In the genomic region with DNA sequence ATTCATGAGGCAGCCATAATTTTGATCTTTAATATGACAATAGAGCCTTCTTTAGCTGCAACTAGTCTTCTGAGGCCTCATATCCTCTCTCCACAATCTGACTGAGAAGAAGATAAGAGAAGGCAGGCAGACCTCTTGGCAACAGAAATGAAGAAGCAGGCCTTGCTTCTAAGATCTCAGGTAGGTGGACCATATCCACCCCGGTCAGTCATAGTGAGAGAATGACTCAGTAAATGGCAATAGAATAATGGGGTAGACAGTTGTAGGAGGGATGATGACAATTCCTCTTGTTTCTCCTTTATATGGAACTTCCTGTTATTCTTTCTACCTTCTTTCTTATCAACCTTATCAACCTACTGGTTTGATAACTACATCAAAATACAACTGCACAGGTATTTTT, we compare ENCODE assay signal across 30 cellular contexts.
DNase-seq lines count a peak whose midpoint lies in the region; ATAC-seq and TF ChIP-seq lines count a peak whose summit lies in the region.
"Had no signal": no experiment of that assay in that cellular context is flagged by ENCODE, and none has a peak within 500 bp of the region (broad histone marks: within the 10 kb centered on the region; RNA-seq: fewer than 3 reads in every experiment).

No MANE protein-coding gene starts in this region.

- TF ChIP-seq CTCF in GM10266 (IDR thresholded peaks at IDR 0.05; ENCODE audit: control insufficient read depth, insufficient read depth, low read depth, missing control alignments) = no peak

- H3K27ac Mint-ChIP-seq in stimulated activated naive CD8-positive, alpha-beta T cell treated with anti-CD3 and anti-CD28 coated beads, Interleukin-15, amount 100 ng/mL, for 72 hours = no peak overlapping the region
- H3K27ac Mint-ChIP-seq: CD4-positive, alpha-beta memory T cell; IgD-negative memory B cell; nephron progenitor cell; stimulated activated naive CD8-positive, alpha-beta T cell treated with anti-CD3 and anti-CD28 coated beads, Interleukin-15, Interleukin-2, amounts not matched to agents 100 ng/mL and 50 ng/mL, for 24 hours; T-helper 1 cell treated with Interleukin-12 subunit alpha and Interleukin-12 subunit beta and Interleukin-4 antibody, amounts not matched to agents 30 μg/mL and 1 μg/mL, for 36 hours had no signal

- peaks cover 4 to 6% of the 10 kb centered on the region in 2 donors for H3K9me3 Mint-ChIP-seq in stimulated activated naive CD8-positive, alpha-beta T cell treated with anti-CD3 and anti-CD28 coated beads, Interleukin-15, amount 100 ng/mL, for 72 hours
- H3K9me3 Mint-ChIP-seq: stimulated activated naive CD8-positive, alpha-beta T cell treated with anti-CD3 and anti-CD28 coated beads, Interleukin-15, Interleukin-2, amounts not matched to agents 100 ng/mL and 50 ng/mL, for 24 hours had no signal

- H3K4me3 Mint-ChIP-seq in stimulated activated naive CD8-positive, alpha-beta T cell treated with anti-CD3 and anti-CD28 coated beads, Interleukin-15, amount 100 ng/mL, for 72 hours = no peak overlapping the region
- H3K4me3 Mint-ChIP-seq: activated T-cell treated with anti-CD3 and anti-CD28 coated beads, Interleukin-2, amount 50 U/mL, for 4 hours; CD4-positive, alpha-beta memory T cell; IgD-negative memory B cell; nephron progenitor cell; stimulated activated naive CD8-positive, alpha-beta T cell treated with anti-CD3 and anti-CD28 coated beads, Interleukin-15, Interleukin-2, amounts not matched to agents 100 ng/mL and 50 ng/mL, for 24 hours; T-helper 1 cell treated with Interleukin-12 subunit alpha and Interleukin-12 subunit beta and Interleukin-4 antibody, amounts not matched to agents 30 μg/mL and 1 μg/mL, for 36 hours had no signal

- ATAC-seq in GM19023 (IDR thresholded peaks at IDR 0.05; ENCODE audit: unreplicated experiment) (peak; percentile 66), HG02852 (IDR thresholded peaks at IDR 0.05; ENCODE audit: unreplicated experiment) (peak; percentile 90), HG03520 (IDR thresholded peaks at IDR 0.05; ENCODE audit: unreplicated experiment) (peak; percentile 76)
- ATAC-seq in stimulated activated naive CD8-positive, alpha-beta T cell treated with anti-CD3 and anti-CD28 coated beads, Interleukin-15, amount 100 ng/mL, for 72 hours = no peak
- ATAC-seq: activated T-cell treated with anti-CD3 and anti-CD28 coated beads, Interleukin-2, amount 50 U/mL, for 4 hours had no signal

- peaks cover 5% of the 10 kb centered on the region for H3K4me1 Mint-ChIP-seq in stimulated activated naive CD8-positive, alpha-beta T cell treated with anti-CD3 and anti-CD28 coated beads, Interleukin-15, amount 100 ng/mL, for 72 hours
- H3K4me1 Mint-ChIP-seq: CD4-positive, alpha-beta memory T cell; IgD-negative memory B cell; nephron progenitor cell had no signal

- DNase-seq in GM10266 (ENCODE audit: extremely low spot score) (peak; percentile 19), SIG-M5 treated with dmso at 0.1 percent for 504 hours (lab: John Stamatoyannopoulos, UW; ENCODE audit: unreplicated experiment) (no peak), NCI-H1694 treated with DMSO at 0.1 percent for 48 hours (lab: John Stamatoyannopoulos, UW) (no peak)
- DNase-seq in stimulated activated naive CD8-positive, alpha-beta T cell treated with anti-CD3 and anti-CD28 coated beads, Interleukin-15, amount 100 ng/mL, for 72 hours = no peak
- no peak for DNase-seq in effector CD8-positive, alpha-beta T cell (lab: John Stamatoyannopoulos, UW)
- DNase-seq: activated CD4-positive, alpha-beta T cell treated with anti-CD3 and anti-CD28 coated beads for 48 hours; activated naive CD4-positive, alpha-beta T cell; activated T-cell treated with anti-CD3 and anti-CD28 coated beads, Interleukin-2, amount 50 U/mL, for 4 hours; AML-193; CD4-positive, alpha-beta memory T cell; DMS 273 treated with DMSO at 0.1 percent for 48 hours; effector memory CD4-positive, alpha-beta T cell; erythroblast; GOT3; head of caudate nucleus; kidney glomerular epithelial cell; NCI-H1092; NCI-H187 treated with DMSO at 0.1 percent for 48 hours; NCI-H526 treated with DMSO at 0.1 percent for 48 hours; nephron progenitor cell; ovary; stimulated activated CD4-positive, alpha-beta T cell treated with anti-CD3 and anti-CD28 coated beads, Interleukin-12 subunit alpha, Interleukin-12 subunit beta, amount 100 ng/mL, for 4 hours; stimulated activated CD4-positive, alpha-beta T cell treated with anti-CD3 and anti-CD28 coated beads, Interleukin-4, amount 100 ng/mL, for 24 hours; tibial artery had no signal

- peaks cover 20% of the 10 kb centered on the region for H3K27me3 Mint-ChIP-seq in stimulated activated naive CD8-positive, alpha-beta T cell treated with anti-CD3 and anti-CD28 coated beads, Interleukin-15, amount 100 ng/mL, for 72 hours
- H3K27me3 Mint-ChIP-seq: IgD-negative memory B cell had no signal
